21 cellular contexts compared by ENCODE assay signal in genomic region chr4:174010547-174010946, GRCh38.
DNase-seq lines count a peak whose midpoint lies in the region; ATAC-seq and TF ChIP-seq lines count a peak whose summit lies in the region.
"Had no signal": no experiment of that assay in that cellular context is flagged by ENCODE, and none has a peak within 500 bp of the region (broad histone marks: within the 10 kb centered on the region; RNA-seq: fewer than 3 reads in every experiment).

No MANE protein-coding gene starts in this region.

- WGBS in SK-N-SH (ENCODE audit: low lambda C conversion rate) = 45% methylated on average over 3 of the region's 3 CpGs
- 56 to 68% methylated on average over 3 of the region's 3 CpGs for WGBS in GM23248 (ENCODE audit: low coverage in 1 of 2, low lambda C conversion rate in 2 of 2, missing lambda C conversion rate in 2 of 2), 2 experiments
- WGBS in mesenchymal stem cell = 71% methylated on average over 3 of the region's 3 CpGs

- POLR2A ChIA-PET in SK-N-SH (lab: Yijun Ruan, JAX) = interaction anchor here (0.8 to 4.5 kb wide), 24 partner anchors 10 to 501 kb away, joined by 3 to 81 read pairs (median 13); partner anchors contain the start of genes CEP44, FBXO8 and HAND2
- POLR2A ChIA-PET in T-cell (lab: Charles Lee) = no interaction called here

- ATAC-seq in SK-N-SH treated with all-trans-retinoic acid at 6 μM for 48 hours (no peak), T-cell (replicated peaks in 1 of 4) (no peak), HG02970 (IDR thresholded peaks at IDR 0.05; ENCODE audit: low FRiP score, unreplicated experiment) (no peak)
- ATAC-seq: GM12878 had no signal

- no peaks in the 10 kb centered on the region for H3K9me3 ChIP-seq in SK-N-SH
- no peaks in the 10 kb centered on the region for H3K9me3 ChIP-seq in GM23248 (ENCODE audit: low read depth)
- no peaks in the 10 kb centered on the region for H3K9me3 ChIP-seq in SK-N-MC (ENCODE audit: low read depth, low read length)
- H3K9me3 ChIP-seq in mesenchymal stem cell (ENCODE audit: control insufficient read depth, low read length) = no peaks in the 10 kb centered on the region
- H3K9me3 ChIP-seq: HAP-1 had no signal

- H3K9ac ChIP-seq in SK-N-SH (no peak overlapping the region), GM23248 (no peak overlapping the region), SK-N-MC (ENCODE audit: insufficient read length) (peak overlapping the region; percentile 24), mesenchymal stem cell (ENCODE audit: low read length) (peak overlapping the region; percentile 31)

- H3F3A ChIP-seq in SK-N-SH (replicated peaks; ENCODE audit: insufficient read depth) (no peaks in the 10 kb centered on the region), GM23248 (ENCODE audit: insufficient read depth) (peaks cover 5% of the 10 kb centered on the region; the same call in 1 of the 2 replicates)

- H4K20me1 ChIP-seq in SK-N-SH (ENCODE audit: insufficient read depth) = no peaks in the 10 kb centered on the region
- H4K20me1 ChIP-seq in GM23248 (ENCODE audit: insufficient read depth) = no peaks in the 10 kb centered on the region

- H3K18ac ChIP-seq in mesenchymal stem cell (ENCODE audit: low read depth in 1 of 2, low read length in 2 of 2) = no peak overlapping the region

- no peak overlapping the region for H3K27ac Mint-ChIP-seq in T-cell
- H3K27ac Mint-ChIP-seq: CD4-positive, alpha-beta memory T cell; HFFc6 had no signal

- no peak overlapping the region for H2BK120ac ChIP-seq in mesenchymal stem cell (ENCODE audit: low read depth, low read length)

- no peak overlapping the region for H3K14ac ChIP-seq in mesenchymal stem cell (ENCODE audit: low read length in 2 of 2)

- H3K4me3 Mint-ChIP-seq in T-cell = no peak overlapping the region
- H3K4me3 Mint-ChIP-seq: CD4-positive, alpha-beta memory T cell; HFFc6 had no signal

- no peak overlapping the region for H3K23ac ChIP-seq in mesenchymal stem cell (ENCODE audit: low read length in 2 of 2)

- H3K4me2 ChIP-seq in SK-N-SH (peak overlapping the region; percentile 24; the same call in 1 of the 2 replicates), GM23248 (ENCODE audit: unreplicated experiment) (no peak overlapping the region), mesenchymal stem cell (ENCODE audit: low read length, poor library complexity, severe bottlenecking) (no peak overlapping the region)

- no peak overlapping the region for H2AK5ac ChIP-seq in mesenchymal stem cell (ENCODE audit: low read length, severe bottlenecking)

- CTCF ChIA-PET in SK-N-SH (lab: Yijun Ruan, JAX) = interaction anchor here (0.7 to 4.1 kb wide), 18 partner anchors 11 to 504 kb away, joined by 3 to 37 read pairs (median 4); no protein-coding TSS in a partner anchor
- CTCF ChIA-PET in T-cell (lab: Charles Lee) = no interaction called here

- no peaks in the 10 kb centered on the region for H3K79me1 ChIP-seq in mesenchymal stem cell (replicated peaks; ENCODE audit: low read length, poor library complexity, severe bottlenecking)

- no peaks in the 10 kb centered on the region for H3K27me3 ChIP-seq in SK-N-SH (ENCODE audit: insufficient read depth)
- H3K27me3 ChIP-seq in GM23248 (replicated peaks; ENCODE audit: insufficient read depth) = no peaks in the 10 kb centered on the region
- no peaks in the 10 kb centered on the region for H3K27me3 ChIP-seq in mesenchymal stem cell (ENCODE audit: control insufficient read depth in 1 of 2, insufficient read depth in 1 of 2, low read length in 2 of 2)

- H3K36me3 Mint-ChIP-seq in T-cell = no peaks in the 10 kb centered on the region
- H3K36me3 Mint-ChIP-seq: CD4-positive, alpha-beta memory T cell had no signal

- no peak overlapping the region for H2BK5ac ChIP-seq in mesenchymal stem cell (ENCODE audit: low read depth, low read length, poor library complexity, severe bottlenecking)

- peak overlapping the region; percentile 26; the same call in 1 of the 2 replicates for H2AFZ ChIP-seq in SK-N-SH (ENCODE audit: low read depth)
- H2AFZ ChIP-seq in GM23248 = peak overlapping the region; percentile 41
- no peak overlapping the region for H2AFZ ChIP-seq in mesenchymal stem cell (ENCODE audit: low read depth, low read length)

- no peaks in the 10 kb centered on the region for H3K9me2 ChIP-seq in SK-N-SH
- H3K9me2 ChIP-seq in GM23248 (ENCODE audit: insufficient read depth) = no peaks in the 10 kb centered on the region

- H3K4me1 ChIP-seq in SK-N-SH (ENCODE audit: control insufficient read depth in 1 of 2, insufficient read depth in 2 of 2, low read depth in 1 of 2, low read length in 1 of 2) (peaks cover 7 to 48% of the 10 kb centered on the region in 2 experiments; a peak in 3 of 4 replicates), GM23248 (ENCODE audit: insufficient read depth) (0 out of 2 replicates have a peak, but pooled peaks cover 13% of the 10 kb centered on the region), mesenchymal stem cell (ENCODE audit: control insufficient read depth, insufficient read depth, low read depth, low read length) (no peaks in the 10 kb centered on the region)
- H3K4me1 ChIP-seq: HAP-1 had no signal

- H3K4ac ChIP-seq in mesenchymal stem cell (ENCODE audit: low read depth in 1 of 2, low read length in 2 of 2) = no peak overlapping the region

- TF ChIP-seq CTCF in SK-N-SH (IDR thresholded peaks at IDR 0.05) = no peak

- no peak overlapping the region for H2BK15ac ChIP-seq in mesenchymal stem cell (ENCODE audit: low read depth, poor library complexity, severe bottlenecking)

- peaks cover 0 to 5% (median 0%) of the 10 kb centered on the region in 3 donors for H3K9me3 Mint-ChIP-seq in T-cell
- H3K9me3 Mint-ChIP-seq: CD4-positive, alpha-beta memory T cell had no signal

- H3K4me1 Mint-ChIP-seq in T-cell = no peaks in the 10 kb centered on the region
- H3K4me1 Mint-ChIP-seq: CD4-positive, alpha-beta memory T cell had no signal

- no peak overlapping the region for H2BK12ac ChIP-seq in mesenchymal stem cell (ENCODE audit: low read length in 2 of 2)

- no peak for TF ChIP-seq RAD21 in SK-N-SH (IDR thresholded peaks at IDR 0.05; ENCODE audit: low read length)

- TF ChIP-seq EP300 in SK-N-SH (IDR thresholded peaks at IDR 0.05; ENCODE audit: borderline replicate concordance in 1 of 2, low read depth in 1 of 2, low read length in 1 of 2) = no peak

- H3K36me3 ChIP-seq in SK-N-SH (replicated peaks in 1 of 2; ENCODE audit: control insufficient read depth in 1 of 2, insufficient read depth in 2 of 2, low read length in 1 of 2) = no peaks in the 10 kb centered on the region
- no peaks in the 10 kb centered on the region for H3K36me3 ChIP-seq in GM23248 (ENCODE audit: low read depth)
- no peaks in the 10 kb centered on the region for H3K36me3 ChIP-seq in SK-N-MC (ENCODE audit: insufficient read depth, low read length)
- no peaks in the 10 kb centered on the region for H3K36me3 ChIP-seq in mesenchymal stem cell (ENCODE audit: control insufficient read depth in 1 of 2, insufficient read depth in 2 of 2, low read depth in 1 of 2, low read length in 2 of 2)
- H3K36me3 ChIP-seq: HAP-1 had no signal

- no peak for DNase-seq in SK-N-SH
- DNase-seq in GM23248 = no peak
- no peak for DNase-seq in SK-N-MC (ENCODE audit: low read depth, low spot score)
- DNase-seq in mesenchymal stem cell = no peak
- DNase-seq in T-cell = no peak
- no peak for DNase-seq in NAMALWA (ENCODE audit: low spot score)
- DNase-seq: ACHN; AML-193; C1 segment of cervical spinal cord; Calu3; CD4-positive, alpha-beta memory T cell; COR-L47; DMS153; DND-41; GOT3; HFFc6 had no signal

- in situ Hi-C loops in GM23248 (cut with MboI) = no loop called here

- H3K27ac ChIP-seq in SK-N-SH (ENCODE audit: low read depth in 2 of 2, low read length in 1 of 2) = peak overlapping the region; percentile 54 to 100
- H3K27ac ChIP-seq in GM23248 = no peak overlapping the region
- H3K27ac ChIP-seq in SK-N-MC = peak overlapping the region; percentile 85
- H3K27ac ChIP-seq in mesenchymal stem cell (ENCODE audit: low read length, poor library complexity, severe bottlenecking) = no peak overlapping the region
- H3K27ac ChIP-seq: 22Rv1 had no signal

- H3K27me3 Mint-ChIP-seq in T-cell = peaks cover 0 to 5% of the 10 kb centered on the region in 2 donors
- H3K27me3 Mint-ChIP-seq: CD4-positive, alpha-beta memory T cell had no signal

- no peaks in the 10 kb centered on the region for H3K79me2 ChIP-seq in SK-N-SH (ENCODE audit: insufficient read depth)
- H3K79me2 ChIP-seq in GM23248 (ENCODE audit: insufficient read depth) = no peaks in the 10 kb centered on the region

- peak overlapping the region; percentile 28 for H4K91ac ChIP-seq in mesenchymal stem cell (ENCODE audit: low read length)

- H3K4me3 ChIP-seq in SK-N-SH (ENCODE audit: low read depth in 2 of 2, low read length in 1 of 2) (peak overlapping the region in 1 of 2 experiments; percentile 6; a peak in 1 of 4 replicates), GM23248 (no peak overlapping the region), SK-N-MC (peak overlapping the region; percentile 50), mesenchymal stem cell (ENCODE audit: insufficient read depth in 1 of 2, low read depth in 1 of 2, low read length in 2 of 2) (no peak overlapping the region)
- H3K4me3 ChIP-seq: GM12878, HAP-1 had no signal

- no peak overlapping the region for H4K8ac ChIP-seq in mesenchymal stem cell (ENCODE audit: low read length)

TF ChIP-seq in SK-N-SH, 30 proteins besides CTCF, POLR2A, EP300 and RAD21:
- TF ChIP-seq, protein P1, sequence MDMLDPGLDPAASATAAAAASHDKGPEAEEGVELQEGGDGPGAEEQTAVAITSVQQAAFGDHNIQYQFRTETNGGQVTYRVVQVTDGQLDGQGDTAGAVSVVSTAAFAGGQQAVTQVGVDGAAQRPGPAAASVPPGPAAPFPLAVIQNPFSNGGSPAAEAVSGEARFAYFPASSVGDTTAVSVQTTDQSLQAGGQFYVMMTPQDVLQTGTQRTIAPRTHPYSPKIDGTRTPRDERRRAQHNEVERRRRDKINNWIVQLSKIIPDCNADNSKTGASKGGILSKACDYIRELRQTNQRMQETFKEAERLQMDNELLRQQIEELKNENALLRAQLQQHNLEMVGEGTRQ (IDR thresholded peaks at IDR 0.05; ENCODE audit: borderline replicate concordance, low read depth, low read length) = no peak

TF ChIP-seq in SK-N-SH treated with all-trans-retinoic acid at 6 μM for 48 hours, 23 proteins besides CTCF, POLR2A, EP300 and RAD21 (continues in another document):
- no peak for TF ChIP-seq CREB5 (CRISPR knock-in tag; IDR thresholded peaks at IDR 0.05; ENCODE audit: low read depth)
- no peak for TF ChIP-seq TCF4 (CRISPR knock-in tag; IDR thresholded peaks at IDR 0.05; ENCODE audit: borderline replicate concordance)

Comparison
In these comparisons a context has a peak if more than half of its experiments do, and no peak if none do; other contexts are left out.
1. H3K27ac ChIP-seq: peak in SK-N-SH (2 of 2) and SK-N-MC (single experiment); none in GM23248 (single experiment) and mesenchymal stem cell (single experiment).
2. H3K9ac ChIP-seq: peak in SK-N-MC (single experiment) and mesenchymal stem cell (single experiment); none in SK-N-SH (single experiment) and GM23248 (single experiment).